6 cellular contexts compared by ENCODE assay signal in the genomic region with DNA sequence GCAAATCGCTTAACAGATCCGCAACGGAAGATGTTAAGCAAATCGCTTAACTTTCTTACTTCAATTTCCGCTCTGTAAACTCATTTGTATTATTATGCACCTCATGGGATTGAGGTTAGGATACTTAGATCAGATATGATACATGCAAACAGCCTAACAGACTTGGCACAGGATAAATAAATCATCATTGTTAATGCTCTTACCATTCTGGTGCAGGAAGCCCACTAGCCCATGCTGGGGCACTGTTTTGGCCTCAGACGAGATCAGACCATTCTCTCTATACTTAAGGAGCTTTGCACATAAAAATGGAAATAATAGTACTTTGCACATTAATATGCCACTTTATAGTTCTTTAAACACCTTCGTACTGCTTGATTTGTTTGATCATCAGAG. TPM values are rescaled to one million over a fixed set of nuclear protein-coding genes. Genes with fewer than 3 reads are reported as not detected.
DNase-seq lines count a peak whose midpoint lies in the region; TF ChIP-seq lines count a peak whose summit lies in the region.

No MANE protein-coding gene starts in this region.

- H3K4me1 ChIP-seq in breast epithelium = peaks cover 4 to 11% of the 10 kb centered on the region in 2 donors

- H3K27ac Mint-ChIP-seq in activated CD4-positive, alpha-beta T cell treated with anti-CD3 and anti-CD28 coated beads, Interleukin-2, amount 10 ng/mL, durations not matched to agents 7 days and 5 days = peak overlapping the region; percentile 97
- peak overlapping the region; percentile 95 for H3K27ac Mint-ChIP-seq in progenitor cell of endocrine pancreas

- H3K9me3 ChIP-seq in breast epithelium = no peaks in the 10 kb centered on the region

- H3K27me3 Mint-ChIP-seq in activated CD4-positive, alpha-beta T cell treated with anti-CD3 and anti-CD28 coated beads, Interleukin-2, amount 10 ng/mL, durations not matched to agents 7 days and 5 days = no peaks in the 10 kb centered on the region
- H3K27me3 Mint-ChIP-seq in progenitor cell of endocrine pancreas = no peaks in the 10 kb centered on the region

- no peak overlapping the region for H3K27ac ChIP-seq in breast epithelium

- H3K4me3 ChIP-seq in breast epithelium = peak overlapping the region; percentile 70 to 89 (median 76)

- no peaks in the 10 kb centered on the region for H3K27me3 ChIP-seq in breast epithelium

- no peak for DNase-seq in activated CD4-positive, alpha-beta T cell treated with anti-CD3 and anti-CD28 coated beads, Interleukin-2, amount 10 ng/mL, durations not matched to agents 7 days and 5 days
- no peak for DNase-seq in activated CD4-positive, alpha-beta T cell treated with anti-CD3 and anti-CD28 coated beads, Interleukin-2, amount 50 U/mL, for 4 hours
- DNase-seq in breast epithelium (ENCODE audit: low spot score in 2 of 2) = no peak
- no peak for DNase-seq in progenitor cell of endocrine pancreas (ENCODE audit: low spot score, unreplicated experiment)
- no peak for DNase-seq in NCI-H1436 treated with DMSO at 0.1 percent for 48 hours (lab: John Stamatoyannopoulos, UW)
- no peak for DNase-seq in posterior vena cava (ENCODE audit: low spot score)

- POLR2A ChIA-PET in activated CD4-positive, alpha-beta T cell treated with anti-CD3 and anti-CD28 coated beads, Interleukin-2, amount 10 ng/mL, durations not matched to agents 7 days and 5 days (lab: Charles Lee) = interaction anchor here (1.8 kb wide), 1 partner anchor 40 kb away, joined by 4 read pairs; the partner anchor contains the start of gene GAPDH

- H3K4me1 Mint-ChIP-seq in activated CD4-positive, alpha-beta T cell treated with anti-CD3 and anti-CD28 coated beads, Interleukin-2, amount 10 ng/mL, durations not matched to agents 7 days and 5 days = peaks cover 38% of the 10 kb centered on the region
- H3K4me1 Mint-ChIP-seq in progenitor cell of endocrine pancreas (ENCODE audit: low read depth) = peaks cover 22% of the 10 kb centered on the region

- no peak for TF ChIP-seq POLR2A in breast epithelium (IDR thresholded peaks at IDR 0.05)

- peak overlapping the region; percentile 89 for H3K4me3 Mint-ChIP-seq in activated CD4-positive, alpha-beta T cell treated with anti-CD3 and anti-CD28 coated beads, Interleukin-2, amount 10 ng/mL, durations not matched to agents 7 days and 5 days
- H3K4me3 Mint-ChIP-seq in progenitor cell of endocrine pancreas (ENCODE audit: low read depth) = peak overlapping the region; percentile 88

- CTCF ChIA-PET in activated CD4-positive, alpha-beta T cell treated with anti-CD3 and anti-CD28 coated beads, Interleukin-2, amount 10 ng/mL, durations not matched to agents 7 days and 5 days (lab: Charles Lee) = interaction anchor here (1.4 to 2.1 kb wide), 2 partner anchors 12 to 29 kb away, joined by 5 to 8 read pairs; no protein-coding TSS in a partner anchor

- no peaks in the 10 kb centered on the region for H3K36me3 ChIP-seq in breast epithelium

- peaks cover 52% of the 10 kb centered on the region for H3K36me3 Mint-ChIP-seq in activated CD4-positive, alpha-beta T cell treated with anti-CD3 and anti-CD28 coated beads, Interleukin-2, amount 10 ng/mL, durations not matched to agents 7 days and 5 days (ENCODE audit: low read depth)
- H3K36me3 Mint-ChIP-seq in progenitor cell of endocrine pancreas (ENCODE audit: insufficient read depth) = peaks cover 6% of the 10 kb centered on the region

- intact Hi-C loops in breast epithelium (cut with DNase I; ENCODE audit: low total_unique reads) (no loop called here), posterior vena cava (cut with DNase I) (no loop called here)

- TF ChIP-seq CTCF in breast epithelium (IDR thresholded peaks at IDR 0.05) (no peak), progenitor cell of endocrine pancreas (IDR thresholded peaks at IDR 0.05; ENCODE audit: unreplicated experiment) (peak; percentile 25)

- no peaks in the 10 kb centered on the region for H3K9me3 Mint-ChIP-seq in activated CD4-positive, alpha-beta T cell treated with anti-CD3 and anti-CD28 coated beads, Interleukin-2, amount 10 ng/mL, durations not matched to agents 7 days and 5 days
- no peaks in the 10 kb centered on the region for H3K9me3 Mint-ChIP-seq in progenitor cell of endocrine pancreas (ENCODE audit: low read depth)

RNA-seq across cellular contexts. Expression of gene NCAPD2, which starts 0.4 kb away (rescaled TPM):
- total RNA-seq in activated CD4-positive, alpha-beta T cell treated with anti-CD3 and anti-CD28 coated beads, Interleukin-2, amount 10 ng/mL, durations not matched to agents 7 days and 5 days = 100 to 1,000 TPM; 191 to 202 TPM
- total RNA-seq in breast epithelium (10 to 100 TPM; 21.6 to 66.7 (median 53.9) TPM), progenitor cell of endocrine pancreas (97.4 and 99.1 TPM in 2 replicates), posterior vena cava (10 to 100 TPM; 14.4 to 16.3 TPM)

RNA-seq across cellular contexts. Expression of gene MRPL51, which starts 1.3 kb away (rescaled TPM):
- 100 to 1,000 TPM; 212 to 241 TPM for total RNA-seq in activated CD4-positive, alpha-beta T cell treated with anti-CD3 and anti-CD28 coated beads, Interleukin-2, amount 10 ng/mL, durations not matched to agents 7 days and 5 days
- 10 to 100 TPM; 58.5 to 72.1 (median 62.4) TPM for total RNA-seq in breast epithelium
- total RNA-seq in progenitor cell of endocrine pancreas = 279 and 297 TPM in 2 replicates
- 100 to 1,000 TPM in 1 of 2 donors, 10 to 100 TPM in 1; 90.1 to 102 TPM for total RNA-seq in posterior vena cava

RNA-seq across cellular contexts. Expression of gene VAMP1, which starts 23.9 kb away (rescaled TPM):
- total RNA-seq in activated CD4-positive, alpha-beta T cell treated with anti-CD3 and anti-CD28 coated beads, Interleukin-2, amount 10 ng/mL, durations not matched to agents 7 days and 5 days = 10 to 100 TPM; 61.4 to 73.4 TPM
- total RNA-seq in breast epithelium = 10 to 100 TPM in 2 of 3 donors, 1 to 10 TPM in 1; 8.2 to 12.5 (median 11.1) TPM
- total RNA-seq in progenitor cell of endocrine pancreas = 3.6 and 5.5 TPM in 2 replicates
- 10 to 100 TPM in 1 of 2 donors, 1 to 10 TPM in 1; 6.2 to 11.1 TPM for total RNA-seq in posterior vena cava

RNA-seq across cellular contexts. Expression of gene GAPDH, which starts 40.0 kb away (rescaled TPM):
- total RNA-seq in activated CD4-positive, alpha-beta T cell treated with anti-CD3 and anti-CD28 coated beads, Interleukin-2, amount 10 ng/mL, durations not matched to agents 7 days and 5 days = 1,000 to 10,000 TPM; 4,459 to 4,958 TPM
- 1,000 to 10,000 TPM; 1,134 to 1,818 (median 1,628) TPM for total RNA-seq in breast epithelium
- 2,230 and 2,287 TPM in 2 replicates for total RNA-seq in progenitor cell of endocrine pancreas
- 1,000 to 10,000 TPM; 2,037 to 2,666 TPM for total RNA-seq in posterior vena cava

RNA-seq across cellular contexts. Expression of gene TAPBPL, which starts 42.5 kb away (rescaled TPM):
- 10 to 100 TPM; 45.8 to 47.9 TPM for total RNA-seq in activated CD4-positive, alpha-beta T cell treated with anti-CD3 and anti-CD28 coated beads, Interleukin-2, amount 10 ng/mL, durations not matched to agents 7 days and 5 days
- total RNA-seq in breast epithelium (10 to 100 TPM; 16.5 to 24.6 (median 22.9) TPM), progenitor cell of endocrine pancreas (2.4 TPM in 2 replicates), posterior vena cava (10 to 100 TPM; 15.3 to 20.6 TPM)
